In the genomic region with DNA sequence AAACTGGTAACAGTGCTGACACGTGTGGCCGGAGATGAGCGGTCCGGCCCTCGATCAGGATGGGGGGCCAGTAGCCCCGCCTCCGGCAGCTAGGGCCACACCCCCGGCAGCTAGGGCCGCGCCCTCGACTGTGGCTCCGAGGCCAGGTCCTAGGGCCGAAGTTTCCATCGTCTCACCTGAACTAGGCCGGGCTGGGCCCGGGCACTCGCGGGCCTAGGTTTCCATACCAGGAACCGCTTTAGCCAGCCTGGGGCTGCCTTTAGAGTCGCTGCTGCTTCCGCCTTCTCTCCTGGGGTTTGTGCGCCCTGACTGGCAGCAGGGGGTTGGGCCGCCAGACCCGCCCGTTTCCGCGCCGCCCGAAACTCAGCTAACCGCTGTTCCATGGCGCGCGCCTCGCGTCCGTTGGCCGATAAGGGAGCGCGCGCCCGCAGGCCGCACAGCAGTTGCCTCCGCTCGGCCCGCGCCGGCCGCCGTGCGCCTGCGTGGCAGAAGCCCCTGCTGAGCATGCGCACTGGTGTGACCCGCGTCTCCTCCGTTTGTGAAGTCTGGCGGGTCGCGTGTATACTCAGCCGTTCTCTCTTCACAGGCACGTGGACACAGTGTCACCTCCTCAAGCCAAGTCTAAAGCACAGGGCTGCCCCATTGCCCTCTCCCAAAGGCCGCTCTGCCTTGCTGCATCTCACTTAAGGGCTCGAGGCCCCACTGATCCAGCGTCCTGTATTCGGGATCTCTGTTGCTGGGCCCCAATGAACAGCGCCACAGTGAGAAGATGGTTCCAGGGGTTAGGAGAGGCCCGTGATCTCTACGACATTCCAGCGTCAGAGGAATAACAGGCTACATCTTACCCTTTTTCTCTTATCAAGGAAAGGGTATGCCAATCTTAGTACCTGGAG, we compare ENCODE assay signal across 8 cellular contexts. TPM values are rescaled to one million over a fixed set of nuclear protein-coding genes. Genes with fewer than 3 reads are reported as not detected.
DNase-seq lines count a peak whose midpoint lies in the region; TF ChIP-seq lines count a peak whose summit lies in the region.

Gene SAYSD1 (minus strand): TSS at position 480 of the 893 bp plus-strand sequence. CDS start 97 bp downstream, at position 383.

- no peaks in the 10 kb centered on the region for H3K27me3 Mint-ChIP-seq in HFFc6 (ENCODE audit: insufficient read depth)

- peak within 1 kb of the TSS; percentile 94 for H3K9ac ChIP-seq in SK-N-MC (ENCODE audit: insufficient read length)

- H3K27me3 ChIP-seq in GM06990 (replicated peaks; ENCODE audit: control insufficient read depth, insufficient read depth, low read length): no peaks in the 10 kb centered on the region

- H3K36me3 ChIP-seq in GM06990 (ENCODE audit: control insufficient read depth, insufficient read depth, low read length) (no peaks in the 10 kb centered on the region), SK-N-MC (ENCODE audit: insufficient read depth, low read length) (peaks cover 7% of the 10 kb centered on the region)

- H3K27ac Mint-ChIP-seq in HFFc6: peak within 1 kb of the TSS; percentile 88

- peak within 1 kb of the TSS; percentile 93 for H3K4me3 Mint-ChIP-seq in HFFc6

- DNase-seq in GM06990 (ENCODE audit: extremely low read depth, insufficient read length): peak; percentile 97
- peak; percentile 81 for DNase-seq in HFFc6
- DNase-seq in NAMALWA (ENCODE audit: low spot score): peak; percentile 96
- DNase-seq in SK-N-MC (ENCODE audit: low read depth, low spot score): peak; percentile 51
- DNase-seq in activated naive CD4-positive, alpha-beta T cell treated with anti-CD3 and anti-CD28 coated beads, Interleukin-2, amount 50 U/mL, for 16 hours: peak; percentile 92
- DNase-seq in germinal center (ENCODE audit: low spot score): peak; percentile 94
- peak; percentile 48 for DNase-seq in non-pigmented ciliary epithelial cell (ENCODE audit: low read depth)
- DNase-seq in substantia nigra (lab: John Stamatoyannopoulos, UW): peak; percentile 17 to 92 (median 80)

- H3K4me3 ChIP-seq in GM06990 (replicated peaks; ENCODE audit: low read depth, low read length) (peak within 1 kb of the TSS; percentile 79), SK-N-MC (peak within 1 kb of the TSS; percentile 99)

- H3K27ac ChIP-seq in SK-N-MC (peak within 1 kb of the TSS; percentile 71), substantia nigra (ENCODE audit: low read depth, low read length, poor library complexity, severe bottlenecking) (peak within 1 kb of the TSS; percentile 88)

- H3K9me3 ChIP-seq in SK-N-MC (ENCODE audit: low read depth, low read length): no peaks in the 10 kb centered on the region

- TF ChIP-seq CTCF in GM06990 (IDR thresholded peaks at IDR 0.05; ENCODE audit: insufficient read depth, low read length, poor library complexity, severe bottlenecking) (no peak), HFFc6 (IDR thresholded peaks at IDR 0.05) (no peak)

- H3K4me1 Mint-ChIP-seq in HFFc6 (ENCODE audit: low read depth): peaks cover 19% of the 10 kb centered on the region

- H3K9me3 Mint-ChIP-seq in HFFc6: no peaks in the 10 kb centered on the region

- H3K36me3 Mint-ChIP-seq in HFFc6 (ENCODE audit: low read depth): no peaks in the 10 kb centered on the region; the same call in 1 of the 2 replicates

RNA-seq across cellular contexts. Expression of gene SAYSD1, which starts in this region (rescaled TPM):
- 1 to 10 TPM; 6.0 to 8.2 (median 7.5) TPM for total RNA-seq in HFFc6 (2021; fragmentation: NEBNext Ultra II Directional; extraction: Animal tissue kit (Norgen Biotek cat#: 25700))

Comparison
In these comparisons a context has a peak if more than half of its experiments do, and no peak if none do; other contexts are left out.
1. Peak in every context shown above with its lines: DNase-seq, H3K4me3 ChIP-seq and H3K27ac ChIP-seq.